8 cellular contexts compared by ENCODE assay signal in genomic region chr17:386145-386876, GRCh38. TPM values are rescaled to one million over a fixed set of nuclear protein-coding genes. Genes with fewer than 3 reads are reported as not detected.
A peak's percentile ranks its signal among the peaks of the same experiment; 100 is the strongest.
DNase-seq lines count a peak whose midpoint lies in the region; ATAC-seq and TF ChIP-seq lines count a peak whose summit lies in the region.

No MANE protein-coding gene starts in this region.

- H3K36me3 Mint-ChIP-seq in IgD-negative memory B cell, result peaks cover 1% of the 10 kb centered on the region
- H3K36me3 Mint-ChIP-seq in activated B cell treated with CpG ODN at 0.5 μM for 24 hours (ENCODE audit: low read depth), result no peaks in the 10 kb centered on the region

- no peak for TF ChIP-seq CTCF in activated B cell treated with CpG ODN at 0.5 μM for 24 hours (IDR thresholded peaks at IDR 0.05)
- TF ChIP-seq CTCF in cardiac fibroblast (IDR thresholded peaks at IDR 0.05; ENCODE audit: low read depth, low read length), result peak; percentile 32

- POLR2A ChIA-PET in activated B cell treated with CpG ODN at 0.5 μM for 24 hours (lab: Charles Lee), result no interaction called here

- peak overlapping the region in 1 of 2 donors; percentile 37 for H3K4me3 ChIP-seq in cardiac fibroblast (replicated peaks in 1 of 2; ENCODE audit: low read depth in 2 of 2, low read length in 2 of 2)

- no peaks in the 10 kb centered on the region for H3K9me3 Mint-ChIP-seq in IgD-negative memory B cell
- no peaks in the 10 kb centered on the region for H3K9me3 Mint-ChIP-seq in activated B cell treated with CpG ODN at 0.5 μM for 24 hours

- intact Hi-C loops in activated B cell treated with CpG ODN at 0.5 μM for 24 hours (cut with micrococcal nuclease), result loop anchor here (2.0 kb wide), 1 partner anchor 244 kb away; no protein-coding TSS in a partner anchor

- CTCF ChIA-PET in activated B cell treated with CpG ODN at 0.5 μM for 24 hours (lab: Charles Lee), result no interaction called here

- DNase-seq in NCI-H1436 (lab: John Stamatoyannopoulos, UW), result peak; percentile 56
- DNase-seq in NCI-H1436 treated with DMSO at 0.1 percent for 48 hours (lab: John Stamatoyannopoulos, UW), result no peak
- peak; percentile 74 for DNase-seq in activated B cell treated with CpG ODN at 0.5 μM for 24 hours
- peak; percentile 30 to 41 for DNase-seq in cardiac fibroblast (ENCODE audit: low read depth in 2 of 2)
- peak; percentile 86 for DNase-seq in left kidney (ENCODE audit: low read depth, low spot score)
- peak; percentile 55 to 72 for DNase-seq in stimulated activated CD4-positive, alpha-beta T cell treated with anti-CD3 and anti-CD28 coated beads, Interleukin-4, amount 100 ng/mL, for 48 hours (ENCODE audit: low read depth in 2 of 2)

- H3K27me3 Mint-ChIP-seq in IgD-negative memory B cell (peaks cover 21% of the 10 kb centered on the region), activated B cell treated with CpG ODN at 0.5 μM for 24 hours (peaks cover 21% of the 10 kb centered on the region)

- H3K4me3 Mint-ChIP-seq in IgD-negative memory B cell, result peak overlapping the region; percentile 84 to 94 (median 92)
- H3K4me3 Mint-ChIP-seq in activated B cell treated with CpG ODN at 0.5 μM for 24 hours, result peak overlapping the region; percentile 82

- H3K27ac Mint-ChIP-seq in IgD-negative memory B cell (peak overlapping the region; percentile 51 to 64 (median 53)), activated B cell treated with CpG ODN at 0.5 μM for 24 hours (no peak overlapping the region)

- ATAC-seq in activated B cell treated with CpG ODN at 0.5 μM for 24 hours (ENCODE audit: low read depth) (peak; percentile 85), HG02884 (IDR thresholded peaks at IDR 0.05; ENCODE audit: unreplicated experiment) (no peak)

- H3K4me1 Mint-ChIP-seq in IgD-negative memory B cell (peaks cover 7 to 13% (median 12%) of the 10 kb centered on the region in 3 donors), activated B cell treated with CpG ODN at 0.5 μM for 24 hours (peaks cover 18% of the 10 kb centered on the region)

RNA-seq across cellular contexts. Expression of gene RPH3AL, which starts 33.7 kb away (rescaled TPM):
- polyA plus RNA-seq in IgD-negative memory B cell, result 13.8 TPM
- 5.2 and 6.0 TPM in 2 replicates for total RNA-seq in activated B cell treated with CpG ODN at 0.5 μM for 24 hours

RNA-seq across cellular contexts. Expression of gene RFLNB, which starts 59.4 kb away (rescaled TPM):
- polyA plus RNA-seq in IgD-negative memory B cell, result 2.1 TPM
- 4.6 and 4.7 TPM in 2 replicates for total RNA-seq in activated B cell treated with CpG ODN at 0.5 μM for 24 hours
